17 cellular contexts compared by ENCODE assay signal in the genomic region with DNA sequence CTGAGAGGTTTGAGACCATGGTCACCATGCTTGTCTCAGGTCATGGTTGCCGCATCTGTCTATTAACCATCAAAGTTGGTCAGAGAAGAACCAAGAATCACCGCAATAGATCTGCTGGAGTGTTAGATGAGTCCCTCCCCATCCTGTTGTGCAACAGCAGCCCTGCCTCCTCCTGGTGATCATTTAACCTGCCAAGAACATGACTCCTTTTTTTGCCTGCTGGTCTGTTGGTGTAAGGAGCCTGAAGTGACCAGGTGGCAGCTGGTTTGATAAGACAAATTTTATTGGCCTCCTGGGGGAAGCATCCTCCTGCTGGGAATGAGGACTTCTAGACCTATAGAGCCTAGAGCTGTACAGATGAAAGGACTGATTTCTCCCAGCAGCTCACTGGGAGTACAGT. TPM values are rescaled to one million over a fixed set of nuclear protein-coding genes. Genes with fewer than 3 reads are reported as not detected.
DNase-seq lines count a peak whose midpoint lies in the region; ATAC-seq and TF ChIP-seq lines count a peak whose summit lies in the region.
"Had no signal": no experiment of that assay in that cellular context is flagged by ENCODE, and none has a peak within 500 bp of the region (broad histone marks: within the 10 kb centered on the region; RNA-seq: fewer than 3 reads in every experiment).

No MANE protein-coding gene starts in this region.

- H3K4me3 Mint-ChIP-seq in endodermal cell = no peak overlapping the region
- H3K4me3 Mint-ChIP-seq: activated naive CD8-positive, alpha-beta T cell treated with anti-CD3 and anti-CD28 coated beads, Interleukin-2, amount 50 U/mL, for 24 hours had no signal

- 98 to 100% methylated on average over 2 of the region's 2 CpGs for WGBS in endodermal cell (ENCODE audit: insufficient coverage in 1 of 2, insufficient read length in 1 of 2), 2 experiments

- intact Hi-C loops in sciatic nerve (cut with DNase I) = no loop called here

- no peak overlapping the region for H3K4me3 ChIP-seq in endodermal cell (ENCODE audit: low read length)
- no peak overlapping the region for H3K4me3 ChIP-seq in HAP-1
- H3K4me3 ChIP-seq: coronary artery, esophagus squamous epithelium, thoracic aorta had no signal

- no peaks in the 10 kb centered on the region for H3K36me3 Mint-ChIP-seq in endodermal cell (ENCODE audit: low read depth)

- in situ Hi-C loops in HAP-1 (cut with MboI; ENCODE audit: low sequenced_read_pairs) = no loop called here

- peaks cover 4% of the 10 kb centered on the region for H3K4me1 Mint-ChIP-seq in endodermal cell
- H3K4me1 Mint-ChIP-seq: activated naive CD8-positive, alpha-beta T cell treated with anti-CD3 and anti-CD28 coated beads, Interleukin-2, amount 50 U/mL, for 24 hours had no signal

- H3K9me3 ChIP-seq in endodermal cell (ENCODE audit: control insufficient read depth, low read length) = no peaks in the 10 kb centered on the region
- no peaks in the 10 kb centered on the region for H3K9me3 ChIP-seq in HAP-1
- H3K9me3 ChIP-seq: esophagus squamous epithelium, thoracic aorta had no signal

- no peaks in the 10 kb centered on the region for H3K9me3 Mint-ChIP-seq in endodermal cell
- H3K9me3 Mint-ChIP-seq: activated naive CD8-positive, alpha-beta T cell treated with anti-CD3 and anti-CD28 coated beads, Interleukin-2, amount 50 U/mL, for 24 hours had no signal

- H3K27me3 ChIP-seq in endodermal cell (ENCODE audit: control insufficient read depth, insufficient read depth, low read length, poor library complexity, severe bottlenecking) (no peaks in the 10 kb centered on the region), HAP-1 (ENCODE audit: low read depth) (peaks cover 3% of the 10 kb centered on the region; the same call in 1 of the 2 replicates)
- H3K27me3 ChIP-seq: esophagus squamous epithelium had no signal

- peak; percentile 18 for DNase-seq in NCI-H2171 treated with DMSO at 0.1 percent for 48 hours (lab: John Stamatoyannopoulos, UW)
- no peak for DNase-seq in NCI-H2171 (lab: John Stamatoyannopoulos, UW)
- peak; percentile 92 for DNase-seq in NCI-H524 treated with DMSO at 0.1 percent for 48 hours (lab: John Stamatoyannopoulos, UW)
- DNase-seq in endodermal cell = no peak
- DNase-seq in sciatic nerve (ENCODE audit: low spot score) = no peak
- DNase-seq in stimulated activated CD4-positive, alpha-beta T cell treated with anti-CD3 and anti-CD28 coated beads, Interleukin-4, amount 100 ng/mL, for 1 hour = no peak
- DNase-seq in HAP-1 (ENCODE audit: low spot score in 2 of 2) = no peak
- DNase-seq: activated naive CD8-positive, alpha-beta T cell treated with anti-CD3 and anti-CD28 coated beads, Interleukin-2, amount 50 U/mL, for 24 hours; activated T-cell treated with anti-CD3 and anti-CD28 coated beads for 4 hours; esophagus squamous epithelium; NCI-H1105 treated with DMSO at 0.1 percent for 48 hours; stimulated activated CD4-positive, alpha-beta T cell treated with anti-CD3 and anti-CD28 coated beads, Interleukin-15, amount 100 ng/mL, for 24 hours had no signal

- no peaks in the 10 kb centered on the region for H3K4me1 ChIP-seq in endodermal cell (ENCODE audit: control insufficient read depth, insufficient read depth, low read length)
- H3K4me1 ChIP-seq in HAP-1 = no peaks in the 10 kb centered on the region
- H3K4me1 ChIP-seq: parathyroid adenoma had no signal

- peak; percentile 45 for ATAC-seq in sciatic nerve
- ATAC-seq in GM21723 (IDR thresholded peaks at IDR 0.05; ENCODE audit: unreplicated experiment) = no peak
- ATAC-seq: activated CD4-positive, CD25-positive, alpha-beta regulatory T cell treated with anti-CD3 and anti-CD28 coated beads, Interleukin-2, amount 50 U/mL, for 24 hours; activated naive CD8-positive, alpha-beta T cell treated with anti-CD3 and anti-CD28 coated beads, Interleukin-2, amount 50 U/mL, for 24 hours had no signal

- H3K36me3 ChIP-seq in endodermal cell (ENCODE audit: control insufficient read depth, insufficient read depth, low read length) (no peaks in the 10 kb centered on the region), HAP-1 (replicated peaks) (no peaks in the 10 kb centered on the region)
- H3K36me3 ChIP-seq: esophagus squamous epithelium, thoracic aorta had no signal

- no peak overlapping the region for H3K27ac ChIP-seq in endodermal cell (ENCODE audit: low read depth, low read length)
- H3K27ac ChIP-seq: coronary artery, esophagus squamous epithelium, parathyroid adenoma, thoracic aorta had no signal

- TF ChIP-seq CTCF in endodermal cell (conservative IDR thresholded peaks at IDR 0.05) = peak; percentile 19

- H3K27me3 Mint-ChIP-seq in endodermal cell (ENCODE audit: insufficient read depth) = peaks cover 3% of the 10 kb centered on the region

- no peak overlapping the region for H3K9ac ChIP-seq in endodermal cell (ENCODE audit: extremely low read depth, low read length, poor library complexity, severe bottlenecking)
- H3K9ac ChIP-seq: parathyroid adenoma had no signal

- H3K27ac Mint-ChIP-seq in endodermal cell = no peak overlapping the region
- H3K27ac Mint-ChIP-seq: activated naive CD8-positive, alpha-beta T cell treated with anti-CD3 and anti-CD28 coated beads, Interleukin-2, amount 50 U/mL, for 24 hours had no signal

RNA-seq across cellular contexts. Expression of gene RAF1, which starts 43.5 kb away (rescaled TPM):
- 100 to 1,000 TPM in 1 of 2 donors, 10 to 100 TPM in 1; 95.4 to 116 TPM for total RNA-seq in endodermal cell
- 124 TPM for polyA plus RNA-seq in endodermal cell (2013, experiment 1 of 2)
- polyA plus RNA-seq in endodermal cell (2013, experiment 2 of 2) = 111 TPM
- total RNA-seq in sciatic nerve = 90.5 TPM

RNA-seq across cellular contexts. Expression of gene TMEM40, which starts 51.6 kb away (rescaled TPM):
- total RNA-seq in endodermal cell (not detected), sciatic nerve (not detected)
- polyA plus RNA-seq in endodermal cell (2013, experiment 1 of 2) = not detected
- polyA plus RNA-seq in endodermal cell (2013, experiment 2 of 2) = not detected
- total RNA-seq: thoracic aorta had no signal

Comparison
In these comparisons a context has a peak if more than half of its experiments do, and no peak if none do; other contexts are left out.
1. DNase-seq: peak in NCI-H2171 treated with DMSO at 0.1 percent for 48 hours (single experiment) and NCI-H524 treated with DMSO at 0.1 percent for 48 hours (single experiment); none in NCI-H2171 (single experiment), endodermal cell (single experiment), sciatic nerve (single experiment), stimulated activated CD4-positive, alpha-beta T cell treated with anti-CD3 and anti-CD28 coated beads, Interleukin-4, amount 100 ng/mL, for 1 hour (single experiment) and HAP-1 (0 of 2).